Comparison of ENCODE assay signal across 23 cellular contexts in genomic region chr16:66006485-66006884, GRCh38.
"Had no signal": no experiment of that assay in that cellular context is flagged by ENCODE, and none has a peak within 500 bp of the region (broad histone marks: within the 10 kb centered on the region; RNA-seq: fewer than 3 reads in every experiment).

No MANE protein-coding gene starts in this region.

- DNase-seq: activated CD4-positive, alpha-beta T cell treated with anti-CD3 and anti-CD28 coated beads for 4 hours; activated CD8-positive, alpha-beta memory T cell treated with anti-CD3 and anti-CD28 coated beads, Interleukin-2, amount 50 U/mL, for 48 hours; activated CD8-positive, alpha-beta T cell treated with anti-CD3 and anti-CD28 coated beads for 36 hours; activated naive CD4-positive, alpha-beta T cell treated with anti-CD3 and anti-CD28 coated beads, Interleukin-2, amount 50 U/mL, for 16 hours; activated naive CD8-positive, alpha-beta T cell treated with anti-CD3 and anti-CD28 coated beads, Interleukin-2, amount 10 ng/mL, durations not matched to agents 7 days and 5 days; activated T-cell treated with anti-CD3 and anti-CD28 coated beads, Interleukin-2, amount 50 U/mL, for 1 hour; adrenal gland; anterior cingulate cortex; caudate nucleus; Karpas-422; NCI-H1092; NCI-H1417; NCI-H1930; NCI-H2171; NCI-H2227 treated with DMSO at 0.1 percent for 48 hours; NCI-H446 treated with DMSO at 0.1 percent for 48 hours; NCI-H524 treated with DMSO at 0.1 percent for 48 hours; NCI-H748 treated with DMSO at 0.1 percent for 48 hours; Peyer's patch; SHP77 treated with DMSO at 0.1 percent for 48 hours had no signal

- H3K27ac ChIP-seq: adrenal gland, Peyer's patch, RWPE1 had no signal

- H3K27me3 Mint-ChIP-seq: activated CD8-positive, alpha-beta T cell treated with anti-CD3 and anti-CD28 coated beads for 36 hours; activated naive CD8-positive, alpha-beta T cell treated with anti-CD3 and anti-CD28 coated beads, Interleukin-2, amount 10 ng/mL, durations not matched to agents 7 days and 5 days had no signal

- H3K27me3 ChIP-seq: adrenal gland, Peyer's patch had no signal

- H3K27ac Mint-ChIP-seq: activated CD8-positive, alpha-beta T cell treated with anti-CD3 and anti-CD28 coated beads for 36 hours; activated naive CD8-positive, alpha-beta T cell treated with anti-CD3 and anti-CD28 coated beads, Interleukin-2, amount 10 ng/mL, durations not matched to agents 7 days and 5 days; T-helper 1 cell treated with Interleukin-12 subunit alpha and Interleukin-12 subunit beta and Interleukin-4 antibody, amounts not matched to agents 30 μg/mL and 1 μg/mL, for 36 hours had no signal

- H3K9me3 Mint-ChIP-seq: activated CD8-positive, alpha-beta T cell treated with anti-CD3 and anti-CD28 coated beads for 36 hours; T-helper 1 cell treated with Interleukin-12 subunit alpha and Interleukin-12 subunit beta and Interleukin-4 antibody, amounts not matched to agents 30 μg/mL and 1 μg/mL, for 36 hours had no signal

- H3K4me1 Mint-ChIP-seq: activated naive CD8-positive, alpha-beta T cell treated with anti-CD3 and anti-CD28 coated beads, Interleukin-2, amount 10 ng/mL, durations not matched to agents 7 days and 5 days had no signal

- H3K36me3 ChIP-seq: adrenal gland, Peyer's patch had no signal

- ATAC-seq: activated CD4-positive, CD25-positive, alpha-beta regulatory T cell treated with anti-CD3 and anti-CD28 coated beads, Interleukin-2, amount 50 U/mL, for 24 hours; activated CD8-positive, alpha-beta T cell treated with anti-CD3 and anti-CD28 coated beads for 36 hours had no signal

- H3K4me3 Mint-ChIP-seq: activated CD8-positive, alpha-beta T cell treated with anti-CD3 and anti-CD28 coated beads for 36 hours; activated naive CD8-positive, alpha-beta T cell treated with anti-CD3 and anti-CD28 coated beads, Interleukin-2, amount 10 ng/mL, durations not matched to agents 7 days and 5 days; T-helper 1 cell treated with Interleukin-12 subunit alpha and Interleukin-12 subunit beta and Interleukin-4 antibody, amounts not matched to agents 30 μg/mL and 1 μg/mL, for 36 hours had no signal

- H3K4me3 ChIP-seq: adrenal gland, Peyer's patch had no signal

- H3K36me3 Mint-ChIP-seq: activated naive CD8-positive, alpha-beta T cell treated with anti-CD3 and anti-CD28 coated beads, Interleukin-2, amount 10 ng/mL, durations not matched to agents 7 days and 5 days had no signal

- H3K9me3 ChIP-seq: adrenal gland, Peyer's patch had no signal

- H3K4me1 ChIP-seq: adrenal gland, Peyer's patch had no signal
